ENCODE assay signal across 12 cellular contexts in the genomic region with DNA sequence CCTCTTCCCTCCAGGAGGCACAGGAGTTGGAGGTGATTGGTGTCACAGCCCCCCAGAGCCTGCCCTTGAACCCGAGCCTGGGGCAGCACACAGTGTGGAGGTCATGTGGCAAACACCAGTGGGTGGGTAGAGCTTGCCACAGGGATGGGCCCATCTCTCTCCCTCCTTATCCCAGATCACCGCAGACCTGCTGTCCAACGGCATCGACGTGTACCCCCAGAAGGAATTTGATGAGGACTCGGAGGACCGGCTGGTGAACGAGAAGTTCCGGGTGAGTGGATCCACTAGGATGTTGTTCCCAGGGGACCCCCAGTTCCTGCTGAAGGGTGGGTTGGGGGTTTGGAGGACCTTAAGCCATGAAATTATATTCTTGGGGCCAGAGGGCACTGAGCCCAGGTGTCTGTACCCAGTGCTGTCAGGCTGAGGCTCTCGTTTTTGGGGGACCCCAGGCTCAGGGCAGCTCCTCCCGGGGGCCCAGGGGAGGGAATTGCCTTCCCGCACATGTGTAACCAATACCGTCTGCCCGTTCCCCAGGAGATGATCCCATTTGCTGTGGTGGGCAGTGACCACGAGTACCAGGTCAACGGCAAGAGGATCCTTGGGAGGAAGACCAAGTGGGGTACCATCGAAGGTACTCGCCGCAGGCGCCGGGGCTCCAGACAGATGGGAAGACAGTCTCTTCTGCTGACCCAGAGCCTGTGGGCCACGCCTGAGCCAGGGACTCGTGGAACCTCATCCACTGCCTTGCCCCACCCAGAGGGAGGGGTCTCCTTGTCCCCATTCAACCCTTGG.
A peak's percentile ranks its signal among the peaks of the same experiment; 100 is the strongest.
DNase-seq lines count a peak whose midpoint lies in the region; ATAC-seq and TF ChIP-seq lines count a peak whose summit lies in the region.
"Had no signal": no experiment of that assay in that cellular context is flagged by ENCODE, and none has a peak within 500 bp of the region (broad histone marks: within the 10 kb centered on the region; RNA-seq: fewer than 3 reads in every experiment).

No MANE protein-coding gene starts in this region.

- intact Hi-C loops in activated CD4-positive, alpha-beta memory T cell treated with anti-CD3 and anti-CD28 coated beads for 36 hours (cut with micrococcal nuclease) = loop anchor here (5.0 kb wide), 1 partner anchor 35 kb away; no protein-coding TSS in a partner anchor
- intact Hi-C loops in dorsolateral prefrontal cortex (cut with DNase I) (loop anchor here in 1 of 2 donors (10.0 kb wide), 1 partner anchor 398 kb away; no protein-coding TSS in a partner anchor), posterior vena cava (cut with DNase I) (no loop called here)

- peaks cover 57% of the 10 kb centered on the region for H3K36me3 Mint-ChIP-seq in activated CD4-positive, alpha-beta memory T cell treated with anti-CD3 and anti-CD28 coated beads, Interleukin-2, amount 10 ng/mL, durations not matched to agents 7 days and 5 days (ENCODE audit: low read depth)
- H3K36me3 Mint-ChIP-seq in activated CD4-positive, alpha-beta memory T cell treated with anti-CD3 and anti-CD28 coated beads for 36 hours = peaks cover 36% of the 10 kb centered on the region

- H3F3A ChIP-seq in MM.1S (ENCODE audit: insufficient read depth, low read length) (peaks cover 8% of the 10 kb centered on the region; the same call in 1 of the 2 replicates), SK-N-SH (replicated peaks; ENCODE audit: insufficient read depth) (peaks cover 19% of the 10 kb centered on the region)

- H3K9me2 ChIP-seq in MM.1S (replicated peaks; ENCODE audit: insufficient read depth, low read length) (no peaks in the 10 kb centered on the region), SK-N-SH (no peaks in the 10 kb centered on the region)

- no peak overlapping the region for H3K4me3 Mint-ChIP-seq in activated CD4-positive, alpha-beta memory T cell treated with anti-CD3 and anti-CD28 coated beads, Interleukin-2, amount 10 ng/mL, durations not matched to agents 7 days and 5 days
- H3K4me3 Mint-ChIP-seq in activated CD4-positive, alpha-beta memory T cell treated with anti-CD3 and anti-CD28 coated beads for 36 hours = no peak overlapping the region
- H3K4me3 Mint-ChIP-seq: T-helper 1 cell treated with Interleukin-12 subunit alpha and Interleukin-12 subunit beta and Interleukin-4 antibody, amounts not matched to agents 30 μg/mL and 1 μg/mL, for 36 hours had no signal

- H3K27ac Mint-ChIP-seq in activated CD4-positive, alpha-beta memory T cell treated with anti-CD3 and anti-CD28 coated beads, Interleukin-2, amount 10 ng/mL, durations not matched to agents 7 days and 5 days = peak overlapping the region; percentile 3
- H3K27ac Mint-ChIP-seq in activated CD4-positive, alpha-beta memory T cell treated with anti-CD3 and anti-CD28 coated beads for 36 hours = no peak overlapping the region

- H3K27ac ChIP-seq in MM.1S (ENCODE audit: low read length) (peak overlapping the region; percentile 27; the same call in 1 of the 2 replicates), dorsolateral prefrontal cortex (peak overlapping the region in 2 of 59 donors; percentile 16 to 43), SK-N-SH (ENCODE audit: low read depth in 2 of 2, low read length in 1 of 2) (no peak overlapping the region)

- TF ChIP-seq RAD21 in SK-N-SH (IDR thresholded peaks at IDR 0.05; ENCODE audit: low read length) = no peak

- TF ChIP-seq EP300 in SK-N-SH (IDR thresholded peaks at IDR 0.05; ENCODE audit: borderline replicate concordance in 1 of 2, low read depth in 1 of 2, low read length in 1 of 2) = no peak

- H2AFZ ChIP-seq in MM.1S (ENCODE audit: low read length) = no peak overlapping the region
- H2AFZ ChIP-seq in SK-N-SH (ENCODE audit: low read depth) = no peak overlapping the region

- H3K4me1 Mint-ChIP-seq in activated CD4-positive, alpha-beta memory T cell treated with anti-CD3 and anti-CD28 coated beads, Interleukin-2, amount 10 ng/mL, durations not matched to agents 7 days and 5 days = peaks cover 26% of the 10 kb centered on the region
- H3K4me1 Mint-ChIP-seq in activated CD4-positive, alpha-beta memory T cell treated with anti-CD3 and anti-CD28 coated beads for 36 hours (ENCODE audit: low read depth) = peaks cover 15% of the 10 kb centered on the region

- H3K27me3 ChIP-seq in MM.1S (replicated peaks; ENCODE audit: insufficient read depth, low read length) = no peaks in the 10 kb centered on the region
- no peaks in the 10 kb centered on the region for H3K27me3 ChIP-seq in dorsolateral prefrontal cortex
- no peaks in the 10 kb centered on the region for H3K27me3 ChIP-seq in SK-N-SH (ENCODE audit: insufficient read depth)

- CTCF ChIA-PET in activated CD4-positive, alpha-beta memory T cell treated with anti-CD3 and anti-CD28 coated beads, Interleukin-2, amount 10 ng/mL, durations not matched to agents 7 days and 5 days (lab: Charles Lee) = interaction anchor here (1.0 to 1.8 kb wide), 2 partner anchors 50 to 62 kb away, joined by 3 to 8 read pairs; no protein-coding TSS in a partner anchor
- CTCF ChIA-PET in activated CD4-positive, alpha-beta memory T cell treated with anti-CD3 and anti-CD28 coated beads for 36 hours (lab: Charles Lee) = interaction anchor here (1.8 to 10.1 kb wide), 2 partner anchors 61 to 92 kb away, joined by 10 to 209 read pairs; no protein-coding TSS in a partner anchor
- CTCF ChIA-PET in SK-N-SH (lab: Yijun Ruan, JAX) = interaction anchor here (0.8 to 21.9 kb wide), 5 partner anchors 15 to 162 kb away, joined by 4 to 566 read pairs (median 31); no protein-coding TSS in a partner anchor

- H3K4me3 ChIP-seq in MM.1S (ENCODE audit: low read length) = no peak overlapping the region
- H3K4me3 ChIP-seq in dorsolateral prefrontal cortex = no peak overlapping the region
- no peak overlapping the region for H3K4me3 ChIP-seq in SK-N-SH (ENCODE audit: low read depth in 2 of 2, low read length in 1 of 2)

- H3K9ac ChIP-seq in MM.1S (ENCODE audit: low read length) (peak overlapping the region; percentile 32; the same call in 1 of the 2 replicates), SK-N-SH (no peak overlapping the region)

- no peak for ATAC-seq in HG02571 (IDR thresholded peaks at IDR 0.05; ENCODE audit: unreplicated experiment)
- ATAC-seq: HCT116 had no signal

- WGBS in SK-N-SH (ENCODE audit: low lambda C conversion rate) = 96% methylated on average over 23 of the region's 23 CpGs

- peaks cover 6% of the 10 kb centered on the region for H3K4me1 ChIP-seq in MM.1S (ENCODE audit: low read length)
- peaks cover 0 to 4% of the 10 kb centered on the region in 2 experiments; a peak in 2 of 4 replicates for H3K4me1 ChIP-seq in SK-N-SH (ENCODE audit: control insufficient read depth in 1 of 2, insufficient read depth in 2 of 2, low read depth in 1 of 2, low read length in 1 of 2)

- H4K20me1 ChIP-seq in MM.1S (ENCODE audit: insufficient read depth, low read length) (no peaks in the 10 kb centered on the region), SK-N-SH (ENCODE audit: insufficient read depth) (peaks cover 13% of the 10 kb centered on the region; the same call in 1 of the 2 replicates)

- no peak for TF ChIP-seq CTCF in MM.1S (IDR thresholded peaks at IDR 0.05; ENCODE audit: low read length)
- no peak for TF ChIP-seq CTCF in dorsolateral prefrontal cortex (IDR thresholded peaks at IDR 0.05 in 54 of 56, conservative IDR thresholded peaks at IDR 0.05 in 2 of 56; ENCODE audit: low read depth in 1 of 56, partially characterized antibody in 56 of 56)
- no peak for TF ChIP-seq CTCF in SK-N-SH (IDR thresholded peaks at IDR 0.05)

- peaks cover 11% of the 10 kb centered on the region for H3K79me2 ChIP-seq in MM.1S (ENCODE audit: low read length)
- H3K79me2 ChIP-seq in SK-N-SH (ENCODE audit: insufficient read depth) = no peaks in the 10 kb centered on the region

- no peaks in the 10 kb centered on the region for H3K27me3 Mint-ChIP-seq in activated CD4-positive, alpha-beta memory T cell treated with anti-CD3 and anti-CD28 coated beads, Interleukin-2, amount 10 ng/mL, durations not matched to agents 7 days and 5 days
- H3K27me3 Mint-ChIP-seq in activated CD4-positive, alpha-beta memory T cell treated with anti-CD3 and anti-CD28 coated beads for 36 hours = no peaks in the 10 kb centered on the region

- H3K36me3 ChIP-seq in MM.1S (replicated peaks; ENCODE audit: insufficient read depth, low read length) (no peaks in the 10 kb centered on the region), SK-N-SH (replicated peaks in 1 of 2; ENCODE audit: control insufficient read depth in 1 of 2, insufficient read depth in 2 of 2, low read length in 1 of 2) (peaks cover 64 to 74% of the 10 kb centered on the region in 2 experiments)

- H3K9me3 ChIP-seq in MM.1S (replicated peaks; ENCODE audit: insufficient read depth, low read length) (no peaks in the 10 kb centered on the region), SK-N-SH (no peaks in the 10 kb centered on the region)

- POLR2A ChIA-PET in activated CD4-positive, alpha-beta memory T cell treated with anti-CD3 and anti-CD28 coated beads, Interleukin-2, amount 10 ng/mL, durations not matched to agents 7 days and 5 days (lab: Charles Lee) = interaction anchor here (1.5 kb wide), 1 partner anchor 18 kb away, joined by 5 read pairs; no protein-coding TSS in a partner anchor
- POLR2A ChIA-PET in activated CD4-positive, alpha-beta memory T cell treated with anti-CD3 and anti-CD28 coated beads for 36 hours (lab: Charles Lee) = no interaction called here
- POLR2A ChIA-PET in SK-N-SH (lab: Yijun Ruan, JAX) = no interaction called here

- H3K4me2 ChIP-seq in MM.1S (ENCODE audit: low read depth, low read length) = peak overlapping the region; percentile 46; the same call in 1 of the 2 replicates
- no peak overlapping the region for H3K4me2 ChIP-seq in SK-N-SH

- DNase-seq in activated CD4-positive, alpha-beta memory T cell treated with anti-CD3 and anti-CD28 coated beads, Interleukin-2, amount 10 ng/mL, durations not matched to agents 7 days and 5 days = no peak
- DNase-seq in activated CD4-positive, alpha-beta memory T cell treated with anti-CD3 and anti-CD28 coated beads for 36 hours = no peak
- DNase-seq in MM.1S = no peak
- DNase-seq in dorsolateral prefrontal cortex = peak in 8 of 10 donors; percentile 3 to 44 (median 26)
- DNase-seq in posterior vena cava (ENCODE audit: low spot score) = peak; percentile 74
- DNase-seq in SK-N-SH = no peak
- no peak for DNase-seq in effector CD4-positive, alpha-beta T cell
- DNase-seq: DMS79 treated with DMSO at 0.1 percent for 48 hours, kidney glomerular epithelial cell had no signal

- no peaks in the 10 kb centered on the region for H3K9me3 Mint-ChIP-seq in activated CD4-positive, alpha-beta memory T cell treated with anti-CD3 and anti-CD28 coated beads, Interleukin-2, amount 10 ng/mL, durations not matched to agents 7 days and 5 days
- H3K9me3 Mint-ChIP-seq in activated CD4-positive, alpha-beta memory T cell treated with anti-CD3 and anti-CD28 coated beads for 36 hours = no peaks in the 10 kb centered on the region
- H3K9me3 Mint-ChIP-seq: T-helper 1 cell treated with Interleukin-12 subunit alpha and Interleukin-12 subunit beta and Interleukin-4 antibody, amounts not matched to agents 30 μg/mL and 1 μg/mL, for 36 hours had no signal

TF ChIP-seq in SK-N-SH, 30 proteins besides CTCF, POLR2A, EP300 and RAD21 (continues in another document):
- TF ChIP-seq POLR2AphosphoS5 (IDR thresholded peaks at IDR 0.05; ENCODE audit: low read depth, low read length) (no peak), TCF12 (IDR thresholded peaks at IDR 0.05) (no peak), RCOR1 (IDR thresholded peaks at IDR 0.05; ENCODE audit: low read length) (no peak)

Comparison
In these comparisons a context has a peak if more than half of its experiments do, and no peak if none do; other contexts are left out.
1. DNase-seq: peak in dorsolateral prefrontal cortex (8 of 10) and posterior vena cava (single experiment); none in activated CD4-positive, alpha-beta memory T cell treated with anti-CD3 and anti-CD28 coated beads, Interleukin-2, amount 10 ng/mL, durations not matched to agents 7 days and 5 days (single experiment), activated CD4-positive, alpha-beta memory T cell treated with anti-CD3 and anti-CD28 coated beads for 36 hours (single experiment), MM.1S (single experiment), SK-N-SH (single experiment) and effector CD4-positive, alpha-beta T cell (single experiment).